20 cellular contexts compared by ENCODE assay signal in the genomic region with DNA sequence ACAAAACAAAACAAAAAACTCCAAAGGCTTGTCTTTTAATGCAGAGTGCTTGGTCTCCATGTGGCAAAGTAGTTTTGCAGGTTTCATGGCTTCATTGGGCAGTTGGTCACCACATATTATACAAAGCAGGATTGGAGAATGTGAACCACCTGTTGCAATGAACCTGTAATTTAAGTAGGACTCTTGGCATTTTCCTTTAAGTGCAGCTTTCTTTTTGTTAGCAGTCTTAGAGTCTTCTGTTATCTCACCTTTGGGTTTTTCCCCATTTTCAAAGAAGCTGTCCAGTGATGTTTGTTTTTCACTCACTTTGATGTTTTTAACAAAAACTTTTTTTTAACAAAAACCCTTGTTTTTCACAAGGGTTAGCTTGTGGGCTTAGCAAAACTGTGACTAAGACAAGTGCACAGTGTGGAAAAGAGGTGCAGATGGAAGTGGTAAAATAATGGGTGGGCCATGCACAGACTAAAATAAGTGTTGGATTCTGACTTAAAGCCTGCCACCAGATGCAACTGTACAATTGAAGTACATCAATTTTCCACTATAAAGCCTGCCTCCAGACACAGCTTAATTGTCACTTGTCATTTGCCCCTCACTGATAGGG. TPM values are rescaled to one million over a fixed set of nuclear protein-coding genes. Genes with fewer than 3 reads are reported as not detected.
DNase-seq lines count a peak whose midpoint lies in the region; ATAC-seq and TF ChIP-seq lines count a peak whose summit lies in the region.
"Had no signal": no experiment of that assay in that cellular context is flagged by ENCODE, and none has a peak within 500 bp of the region (broad histone marks: within the 10 kb centered on the region; RNA-seq: fewer than 3 reads in every experiment).

No MANE protein-coding gene starts in this region.

- H3K79me1 ChIP-seq in mesendoderm (ENCODE audit: low read length) = no peaks in the 10 kb centered on the region

- CTCF ChIA-PET in activated CD8-positive, alpha-beta T cell treated with anti-CD3 and anti-CD28 coated beads for 36 hours (lab: Charles Lee) = no interaction called here

- H3K4ac ChIP-seq in mesendoderm (ENCODE audit: low read depth, low read length) = peak overlapping the region; percentile 79

- no peak overlapping the region for H3K9ac ChIP-seq in mesendoderm (ENCODE audit: low read length)

- H2BK120ac ChIP-seq in mesendoderm (ENCODE audit: low read depth, low read length) = no peak overlapping the region

- no peak overlapping the region for H3K4me2 ChIP-seq in mesendoderm (ENCODE audit: low read length)
- H3K4me2 ChIP-seq: GM23338 had no signal

- H2AK5ac ChIP-seq in mesendoderm (ENCODE audit: low read length) = no peak overlapping the region

- H3K27ac ChIP-seq in mesendoderm (ENCODE audit: low read depth, low read length) = no peak overlapping the region

- H4K5ac ChIP-seq in mesendoderm (ENCODE audit: low read length) = no peak overlapping the region

- no peak overlapping the region for H2BK5ac ChIP-seq in mesendoderm (ENCODE audit: low read length)

- intact Hi-C loops in activated CD8-positive, alpha-beta T cell treated with anti-CD3 and anti-CD28 coated beads for 36 hours (cut with micrococcal nuclease) = no loop called here
- intact Hi-C loops in left cardiac atrium (cut with DNase I) = no loop called here

- H3K56ac ChIP-seq in mesendoderm (ENCODE audit: low read length) = no peak overlapping the region

- H3K27ac Mint-ChIP-seq in activated naive CD8-positive, alpha-beta T cell treated with anti-CD3 and anti-CD28 coated beads for 36 hours = peak overlapping the region; percentile 50
- H3K27ac Mint-ChIP-seq in activated naive CD8-positive, alpha-beta T cell treated with anti-CD3 and anti-CD28 coated beads, Interleukin-2, amount 50 U/mL, for 24 hours = no peak overlapping the region
- peak overlapping the region in 2 of 3 donors; percentile 23 to 68 for H3K27ac Mint-ChIP-seq in IgD-negative memory B cell
- H3K27ac Mint-ChIP-seq in activated CD8-positive, alpha-beta T cell treated with anti-CD3 and anti-CD28 coated beads for 36 hours = no peak overlapping the region
- H3K27ac Mint-ChIP-seq: GM23338 had no signal

- TF ChIP-seq CTCF in activated CD8-positive, alpha-beta T cell treated with anti-CD3 and anti-CD28 coated beads for 36 hours (IDR thresholded peaks at IDR 0.05) = no peak

- DNase-seq in activated naive CD8-positive, alpha-beta T cell treated with anti-CD3 and anti-CD28 coated beads for 36 hours = no peak
- no peak for DNase-seq in activated naive CD8-positive, alpha-beta T cell treated with anti-CD3 and anti-CD28 coated beads, Interleukin-2, amount 50 U/mL, for 24 hours
- DNase-seq in activated CD8-positive, alpha-beta T cell treated with anti-CD3 and anti-CD28 coated beads for 36 hours = peak; percentile 7
- DNase-seq in mesendoderm (no peak), left cardiac atrium (no peak)
- DNase-seq: CD8-positive, alpha-beta memory T cell; DMS 273 treated with DMSO at 0.1 percent for 48 hours; Karpas-422; NCI-H187 treated with DMSO at 0.1 percent for 48 hours; NCI-H2171 treated with DMSO at 0.1 percent for 48 hours; NCI-H774 had no signal

- no peak overlapping the region for H3K23ac ChIP-seq in mesendoderm (ENCODE audit: low read length)

- POLR2A ChIA-PET in activated CD8-positive, alpha-beta T cell treated with anti-CD3 and anti-CD28 coated beads for 36 hours (lab: Charles Lee) = no interaction called here

- H3K79me2 ChIP-seq in mesendoderm (ENCODE audit: control insufficient read depth, insufficient read depth, low read length) = peaks cover 19% of the 10 kb centered on the region

- H3K18ac ChIP-seq in mesendoderm (ENCODE audit: low read length) = no peak overlapping the region

- H3K4me3 ChIP-seq in mesendoderm (ENCODE audit: low read length) = no peak overlapping the region
- H3K4me3 ChIP-seq: GM23338 had no signal

- peaks cover 47% of the 10 kb centered on the region for H3K4me1 Mint-ChIP-seq in activated naive CD8-positive, alpha-beta T cell treated with anti-CD3 and anti-CD28 coated beads for 36 hours
- H3K4me1 Mint-ChIP-seq in activated naive CD8-positive, alpha-beta T cell treated with anti-CD3 and anti-CD28 coated beads, Interleukin-2, amount 50 U/mL, for 24 hours = peaks cover 41% of the 10 kb centered on the region
- H3K4me1 Mint-ChIP-seq in IgD-negative memory B cell = peaks cover 12 to 37% (median 32%) of the 10 kb centered on the region in 3 donors
- peaks cover 46% of the 10 kb centered on the region for H3K4me1 Mint-ChIP-seq in activated CD8-positive, alpha-beta T cell treated with anti-CD3 and anti-CD28 coated beads for 36 hours (ENCODE audit: low read depth)

- no peak overlapping the region for H4K8ac ChIP-seq in mesendoderm (ENCODE audit: low read depth, low read length)

- ATAC-seq in activated naive CD8-positive, alpha-beta T cell treated with anti-CD3 and anti-CD28 coated beads, Interleukin-2, amount 50 U/mL, for 24 hours = no peak
- ATAC-seq in activated CD8-positive, alpha-beta T cell treated with anti-CD3 and anti-CD28 coated beads for 36 hours = peak; percentile 12
- ATAC-seq in HG02571 (IDR thresholded peaks at IDR 0.05; ENCODE audit: unreplicated experiment) (no peak), left cardiac atrium (no peak)
- ATAC-seq: GM23338, Panc1, Right ventricle myocardium inferior had no signal

- no peaks in the 10 kb centered on the region for H3K9me3 Mint-ChIP-seq in activated naive CD8-positive, alpha-beta T cell treated with anti-CD3 and anti-CD28 coated beads for 36 hours
- H3K9me3 Mint-ChIP-seq in activated naive CD8-positive, alpha-beta T cell treated with anti-CD3 and anti-CD28 coated beads, Interleukin-2, amount 50 U/mL, for 24 hours = no peaks in the 10 kb centered on the region
- H3K9me3 Mint-ChIP-seq in IgD-negative memory B cell = no peaks in the 10 kb centered on the region
- H3K9me3 Mint-ChIP-seq in activated CD8-positive, alpha-beta T cell treated with anti-CD3 and anti-CD28 coated beads for 36 hours = no peaks in the 10 kb centered on the region
- H3K9me3 Mint-ChIP-seq: CD8-positive, alpha-beta memory T cell; GM23338 had no signal

- no peaks in the 10 kb centered on the region for H3K4me1 ChIP-seq in mesendoderm (ENCODE audit: control insufficient read depth, low read depth, low read length)

- peaks cover 10% of the 10 kb centered on the region for H3K36me3 Mint-ChIP-seq in activated naive CD8-positive, alpha-beta T cell treated with anti-CD3 and anti-CD28 coated beads for 36 hours
- peaks cover 4% of the 10 kb centered on the region for H3K36me3 Mint-ChIP-seq in activated naive CD8-positive, alpha-beta T cell treated with anti-CD3 and anti-CD28 coated beads, Interleukin-2, amount 50 U/mL, for 24 hours (ENCODE audit: low read depth)
- no peaks in the 10 kb centered on the region for H3K36me3 Mint-ChIP-seq in IgD-negative memory B cell
- peaks cover 2% of the 10 kb centered on the region for H3K36me3 Mint-ChIP-seq in activated CD8-positive, alpha-beta T cell treated with anti-CD3 and anti-CD28 coated beads for 36 hours (ENCODE audit: low read depth)

- H3K4me3 Mint-ChIP-seq in activated naive CD8-positive, alpha-beta T cell treated with anti-CD3 and anti-CD28 coated beads for 36 hours = no peak overlapping the region
- no peak overlapping the region for H3K4me3 Mint-ChIP-seq in activated naive CD8-positive, alpha-beta T cell treated with anti-CD3 and anti-CD28 coated beads, Interleukin-2, amount 50 U/mL, for 24 hours
- H3K4me3 Mint-ChIP-seq in IgD-negative memory B cell = peak overlapping the region in 1 of 4 donors; percentile 98
- no peak overlapping the region for H3K4me3 Mint-ChIP-seq in activated CD8-positive, alpha-beta T cell treated with anti-CD3 and anti-CD28 coated beads for 36 hours
- H3K4me3 Mint-ChIP-seq: GM23338 had no signal

- no peaks in the 10 kb centered on the region for H3K27me3 ChIP-seq in mesendoderm (ENCODE audit: insufficient read depth, low read length, poor library complexity)

- H2BK15ac ChIP-seq in mesendoderm (replicated peaks; ENCODE audit: low read depth) = no peak overlapping the region

- H3K27me3 Mint-ChIP-seq in activated naive CD8-positive, alpha-beta T cell treated with anti-CD3 and anti-CD28 coated beads for 36 hours = no peaks in the 10 kb centered on the region
- no peaks in the 10 kb centered on the region for H3K27me3 Mint-ChIP-seq in activated naive CD8-positive, alpha-beta T cell treated with anti-CD3 and anti-CD28 coated beads, Interleukin-2, amount 50 U/mL, for 24 hours
- no peaks in the 10 kb centered on the region for H3K27me3 Mint-ChIP-seq in IgD-negative memory B cell
- H3K27me3 Mint-ChIP-seq in activated CD8-positive, alpha-beta T cell treated with anti-CD3 and anti-CD28 coated beads for 36 hours = no peaks in the 10 kb centered on the region
- H3K27me3 Mint-ChIP-seq: CD8-positive, alpha-beta memory T cell had no signal

- H3K36me3 ChIP-seq in mesendoderm (ENCODE audit: control insufficient read depth, insufficient read depth, low read length) = no peaks in the 10 kb centered on the region

RNA-seq across cellular contexts. Expression of gene PLSCR1, which starts 2.9 kb away (rescaled TPM):
- total RNA-seq in activated naive CD8-positive, alpha-beta T cell treated with anti-CD3 and anti-CD28 coated beads for 36 hours = 10 to 100 TPM; 85.2 to 86.5 TPM
- 31.1 TPM for polyA plus RNA-seq in IgD-negative memory B cell
- total RNA-seq in activated CD8-positive, alpha-beta T cell treated with anti-CD3 and anti-CD28 coated beads for 36 hours = 10 to 100 TPM; 36.4 to 38.9 TPM
- polyA plus RNA-seq in mesendoderm (2013, experiment 1 of 2) = 55.1 TPM
- 57.2 TPM for polyA plus RNA-seq in mesendoderm (2013, experiment 2 of 2)
- total RNA-seq in left cardiac atrium = 10 to 100 TPM; 47.2 to 99.7 TPM

RNA-seq across cellular contexts. Expression of gene PLSCR5, which starts 57.8 kb away (rescaled TPM):
- not detected for total RNA-seq in activated naive CD8-positive, alpha-beta T cell treated with anti-CD3 and anti-CD28 coated beads for 36 hours
- polyA plus RNA-seq in IgD-negative memory B cell = not detected
- not detected for total RNA-seq in activated CD8-positive, alpha-beta T cell treated with anti-CD3 and anti-CD28 coated beads for 36 hours
- polyA plus RNA-seq in mesendoderm (2013, experiment 1 of 2) = not detected
- not detected for polyA plus RNA-seq in mesendoderm (2013, experiment 2 of 2)
- not detected for total RNA-seq in left cardiac atrium
- total RNA-seq: CD8-positive, alpha-beta memory T cell; Daoy; GM23338; NCI-H460; Right ventricle myocardium inferior had no signal
- polyA plus RNA-seq: AG04450; BJ; CD8-positive, alpha-beta memory T cell; GM23338 had no signal

Comparison
In these comparisons a context has a peak if more than half of its experiments do, and no peak if none do; other contexts are left out.
1. H3K27ac Mint-ChIP-seq: peak in activated naive CD8-positive, alpha-beta T cell treated with anti-CD3 and anti-CD28 coated beads for 36 hours (single experiment) and IgD-negative memory B cell (2 of 3); none in activated naive CD8-positive, alpha-beta T cell treated with anti-CD3 and anti-CD28 coated beads, Interleukin-2, amount 50 U/mL, for 24 hours (single experiment) and activated CD8-positive, alpha-beta T cell treated with anti-CD3 and anti-CD28 coated beads for 36 hours (single experiment).